In the genomic region with DNA sequence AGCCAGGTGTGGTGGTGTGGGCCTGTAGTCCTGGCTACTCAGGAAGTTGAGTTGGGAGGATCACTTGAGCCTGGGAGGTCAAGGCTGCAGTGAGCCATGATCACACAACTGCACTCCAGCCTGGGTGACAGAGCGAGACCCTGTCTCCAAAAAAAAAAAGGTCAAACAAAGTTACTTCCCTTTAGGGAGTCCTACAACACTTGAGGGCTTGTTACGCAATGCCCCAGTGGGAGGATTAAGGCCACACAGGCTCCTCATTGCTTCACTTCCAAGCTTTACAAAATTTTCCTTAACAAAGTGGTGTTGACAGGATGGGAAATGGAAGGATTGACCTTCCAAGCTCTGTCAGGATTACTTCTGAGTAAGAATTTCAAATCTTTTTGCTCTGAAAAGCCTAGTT, we compare ENCODE assay signal across 17 cellular contexts. TPM values are rescaled to one million over a fixed set of nuclear protein-coding genes. Genes with fewer than 3 reads are reported as not detected.
DNase-seq lines count a peak whose midpoint lies in the region; ATAC-seq, FAIRE-seq and TF ChIP-seq lines count a peak whose summit lies in the region.
"Had no signal": no experiment of that assay in that cellular context is flagged by ENCODE, and none has a peak within 500 bp of the region (broad histone marks: within the 10 kb centered on the region; RNA-seq: fewer than 3 reads in every experiment).

No MANE protein-coding gene starts in this region.

- ATAC-seq in omental fat pad (ENCODE audit: low FRiP score): peak; percentile 67
- no peak for ATAC-seq in HG02973 (IDR thresholded peaks at IDR 0.05; ENCODE audit: unreplicated experiment)
- ATAC-seq: activated naive CD4-positive, alpha-beta T cell treated with anti-CD3 and anti-CD28 coated beads, Interleukin-2, amount 50 U/mL, for 72 hours had no signal

- H3K36me3 Mint-ChIP-seq in dendritic cell treated with granulocyte-macrophage colony-stimulating factor and Interleukin-4, amounts not matched to agents 40 ng/mL and 50 ng/mL, for 4 days (ENCODE audit: low read depth): no peaks in the 10 kb centered on the region
- H3K36me3 Mint-ChIP-seq: activated naive CD4-positive, alpha-beta T cell treated with anti-CD3 and anti-CD28 coated beads, Interleukin-2, amount 50 U/mL, for 72 hours; CD8-positive, alpha-beta memory T cell had no signal

- peak overlapping the region; percentile 34 for H3K27ac Mint-ChIP-seq in dendritic cell treated with granulocyte-macrophage colony-stimulating factor and Interleukin-4, amounts not matched to agents 40 ng/mL and 50 ng/mL, for 4 days
- H3K27ac Mint-ChIP-seq: activated naive CD4-positive, alpha-beta T cell treated with anti-CD3 and anti-CD28 coated beads, Interleukin-2, amount 50 U/mL, for 72 hours had no signal

- TF ChIP-seq CTCF in omental fat pad (IDR thresholded peaks at IDR 0.05): no peak

- DNase-seq in G401 (ENCODE audit: low spot score) (peak; percentile 73), NCI-H226 (peak; percentile 50), omental fat pad (ENCODE audit: low spot score) (no peak), urothelium cell line (ENCODE audit: low spot score) (no peak), NCI-H1092 (lab: John Stamatoyannopoulos, UW) (no peak)
- DNase-seq in activated naive CD4-positive, alpha-beta T cell (lab: John Stamatoyannopoulos, UW): no peak
- DNase-seq: glutamatergic neuron; NCI-H2081; NK-92 treated with Interleukin-12 subunit alpha and Interleukin-12 subunit beta, amount 100 ng/mL, for 24 hours; stimulated activated naive CD4-positive, alpha-beta T cell treated with Interleukin-2 at 50 U/mL for 16 hours had no signal

- FAIRE-seq in urothelium cell line (lab: Jason Lieb, UNC): no peak
- FAIRE-seq: HTR-8/SVneo had no signal

- H3K27me3 Mint-ChIP-seq in dendritic cell treated with granulocyte-macrophage colony-stimulating factor and Interleukin-4, amounts not matched to agents 40 ng/mL and 50 ng/mL, for 4 days: peaks cover 15% of the 10 kb centered on the region

- no peaks in the 10 kb centered on the region for H3K9me3 Mint-ChIP-seq in dendritic cell treated with granulocyte-macrophage colony-stimulating factor and Interleukin-4, amounts not matched to agents 40 ng/mL and 50 ng/mL, for 4 days
- H3K9me3 Mint-ChIP-seq: activated naive CD4-positive, alpha-beta T cell treated with anti-CD3 and anti-CD28 coated beads, Interleukin-2, amount 50 U/mL, for 72 hours; CD8-positive, alpha-beta memory T cell had no signal

- in situ Hi-C loops in G401 (cut with HindIII; ENCODE audit: low sequenced_read_pairs): no loop called here

- H3K4me1 Mint-ChIP-seq in dendritic cell treated with granulocyte-macrophage colony-stimulating factor and Interleukin-4, amounts not matched to agents 40 ng/mL and 50 ng/mL, for 4 days (ENCODE audit: low read depth): peaks cover 71% of the 10 kb centered on the region

- peak overlapping the region; percentile 9 for H3K4me3 Mint-ChIP-seq in dendritic cell treated with granulocyte-macrophage colony-stimulating factor and Interleukin-4, amounts not matched to agents 40 ng/mL and 50 ng/mL, for 4 days
- H3K4me3 Mint-ChIP-seq: CD8-positive, alpha-beta memory T cell had no signal

- intact Hi-C loops in dendritic cell treated with granulocyte-macrophage colony-stimulating factor and Interleukin-4, amounts not matched to agents 40 ng/mL and 50 ng/mL, for 4 days (cut with micrococcal nuclease): no loop called here

RNA-seq across cellular contexts. Expression of a gene that starts 6.2 kb away (rescaled TPM):
- total RNA-seq in G401 (2014; rRNA removed; shearing (Covaris generic)): 88.2 and 101 TPM in 2 replicates
- total RNA-seq in omental fat pad: under 1 TPM in 1 of 4 donors, not detected in 3; 0.65 TPM
- total RNA-seq: activated CD8-positive, alpha-beta memory T cell treated with anti-CD3 and anti-CD28 coated beads for 36 hours; activated naive CD4-positive, alpha-beta T cell treated with anti-CD3 and anti-CD28 coated beads, Interleukin-2, amount 50 U/mL, for 72 hours; CD8-positive, alpha-beta memory T cell; T-helper 2 cell treated with Interferon-gamma antibody and Interleukin-4, amounts not matched to agents 100 ng/mL and 5 ng/mL, for 36 hours had no signal

RNA-seq across cellular contexts. Expression of a gene that starts 17.5 kb away (rescaled TPM):
- 6.5 and 9.2 TPM in 2 replicates for total RNA-seq in G401 (2014; rRNA removed; shearing (Covaris generic))
- total RNA-seq in omental fat pad: 1 to 10 TPM; 5.3 to 9.8 (median 8.2) TPM

RNA-seq across cellular contexts. Expression of a gene that starts 30.6 kb away (rescaled TPM):
- 0.88 TPM in 1 of 2 replicates, not detected in the other for total RNA-seq in G401 (2014; rRNA removed; shearing (Covaris generic))
- total RNA-seq in omental fat pad: 1 to 10 TPM in 1 of 4 donors, under 1 TPM in 1, not detected in 2; 0.36 to 1.7 TPM
- total RNA-seq: activated CD8-positive, alpha-beta memory T cell treated with anti-CD3 and anti-CD28 coated beads for 36 hours; activated naive CD4-positive, alpha-beta T cell treated with anti-CD3 and anti-CD28 coated beads, Interleukin-2, amount 50 U/mL, for 72 hours; CD8-positive, alpha-beta memory T cell; T-helper 2 cell treated with Interferon-gamma antibody and Interleukin-4, amounts not matched to agents 100 ng/mL and 5 ng/mL, for 36 hours had no signal

RNA-seq across cellular contexts. Expression of a gene that starts 52.1 kb away (rescaled TPM):
- total RNA-seq in G401 (2014; rRNA removed; shearing (Covaris generic)): not detected in 2 replicates
- under 1 TPM in 2 of 4 donors, not detected in 2; 0.60 to 0.74 TPM for total RNA-seq in omental fat pad
- total RNA-seq: activated CD8-positive, alpha-beta memory T cell treated with anti-CD3 and anti-CD28 coated beads for 36 hours; CD8-positive, alpha-beta memory T cell; T-helper 2 cell treated with Interferon-gamma antibody and Interleukin-4, amounts not matched to agents 100 ng/mL and 5 ng/mL, for 36 hours had no signal

Comparison
In these comparisons a context has a peak if more than half of its experiments do, and no peak if none do; other contexts are left out.
1. DNase-seq: peak in G401 (single experiment) and NCI-H226 (single experiment); none in omental fat pad (single experiment), urothelium cell line (single experiment), activated naive CD4-positive, alpha-beta T cell (0 of 4) and NCI-H1092 (single experiment).
2. RNA of a gene that starts 6.2 kb away (total RNA-seq): 88.2 to 101 TPM in G401; 0.65 TPM in omental fat pad; every median in the first group is over 10 times any median in the second.